10 cellular contexts compared by ENCODE assay signal in genomic region chr2:33034784-33035183, GRCh38.
DNase-seq lines count a peak whose midpoint lies in the region; ATAC-seq, FAIRE-seq and TF ChIP-seq lines count a peak whose summit lies in the region.
"Had no signal": no experiment of that assay in that cellular context is flagged by ENCODE, and none has a peak within 500 bp of the region (broad histone marks: within the 10 kb centered on the region; RNA-seq: fewer than 3 reads in every experiment).

No MANE protein-coding gene starts in this region.

- no peaks in the 10 kb centered on the region for H3K36me3 Mint-ChIP-seq in T-cell

- no peaks in the 10 kb centered on the region for H3K4me1 Mint-ChIP-seq in T-cell

- TF ChIP-seq POLR2A in breast epithelium (IDR thresholded peaks at IDR 0.05) (no peak), HepG2 (IDR thresholded peaks at IDR 0.05; ENCODE audit: insufficient read depth in 1 of 2, low read depth in 2 of 2, low read length in 2 of 2) (no peak)

- no peak overlapping the region for H2AFZ ChIP-seq in Loucy (ENCODE audit: low read length)
- no peak overlapping the region for H2AFZ ChIP-seq in HepG2 (ENCODE audit: low read length)

- CTCF ChIA-PET in HepG2 (lab: Yijun Ruan, JAX; ENCODE audit: low intra/inter-chr PET ratio, low total read pairs) = interaction anchor here (0.9 kb wide), 1 partner anchor 338 kb away, joined by 3 read pairs; no protein-coding TSS in a partner anchor
- CTCF ChIA-PET in T-cell (lab: Charles Lee) = no interaction called here

- no peaks in the 10 kb centered on the region for H3K9me3 Mint-ChIP-seq in T-cell

- POLR2A ChIA-PET in HepG2 (lab: Yijun Ruan, JAX) = no interaction called here
- POLR2A ChIA-PET in T-cell (lab: Charles Lee) = no interaction called here

- H3K4me2 ChIP-seq in Loucy (ENCODE audit: low read depth, low read length, poor library complexity, severe bottlenecking) (no peak overlapping the region), HepG2 (ENCODE audit: low read depth, low read length) (no peak overlapping the region)

- H3K27me3 Mint-ChIP-seq in T-cell = peaks cover 5 to 11% of the 10 kb centered on the region in 2 donors

- 36% methylated on average over 8 of the region's 8 CpGs for WGBS in HepG2 (ENCODE audit: low lambda C conversion rate)

- H3K9me2 ChIP-seq in Loucy (replicated peaks; ENCODE audit: low read depth, low read length) = no peaks in the 10 kb centered on the region

- ATAC-seq in HepG2 = no peak
- ATAC-seq in T-cell (replicated peaks in 1 of 4) = no peak
- ATAC-seq in stimulated activated naive CD8-positive, alpha-beta T cell treated with anti-CD3 and anti-CD28 coated beads, Interleukin-15, Interleukin-2, amounts not matched to agents 100 U/mL and 50 U/mL, for 24 hours = no peak

- H3K4me1 ChIP-seq in Loucy (ENCODE audit: insufficient read depth, low read length, poor library complexity, severe bottlenecking) (peaks cover 11% of the 10 kb centered on the region), breast epithelium (no peaks in the 10 kb centered on the region), HepG2 (ENCODE audit: insufficient read depth, low read length) (no peaks in the 10 kb centered on the region)
- H3K4me1 ChIP-seq: Caco-2 had no signal

- H3K9me3 ChIP-seq in Loucy (ENCODE audit: insufficient read depth, low read depth, low read length) = no peaks in the 10 kb centered on the region
- H3K9me3 ChIP-seq in breast epithelium = no peaks in the 10 kb centered on the region
- no peaks in the 10 kb centered on the region for H3K9me3 ChIP-seq in HepG2 (ENCODE audit: low read length)
- H3K9me3 ChIP-seq: Caco-2 had no signal

- no peaks in the 10 kb centered on the region for H3F3A ChIP-seq in Loucy (ENCODE audit: low read depth)

- intact Hi-C loops in breast epithelium (cut with DNase I; ENCODE audit: low total_unique reads) = no loop called here
- intact Hi-C loops in HepG2 (cut with micrococcal nuclease; ENCODE audit: unreplicated experiment) = loop anchor here (2.0 to 5.0 kb wide), 2 partner anchors 238 to 338 kb away; no protein-coding TSS in a partner anchor

- no peaks in the 10 kb centered on the region for H4K20me1 ChIP-seq in Loucy (ENCODE audit: insufficient read depth, low read length, poor library complexity, severe bottlenecking)
- no peaks in the 10 kb centered on the region for H4K20me1 ChIP-seq in HepG2 (ENCODE audit: insufficient read depth, low read length)

- FAIRE-seq in HepG2 (lab: Jason Lieb, UNC) = no peak

- H3K27ac ChIP-seq in breast epithelium (no peak overlapping the region), HepG2 (ENCODE audit: extremely low read length, insufficient read depth, low read length) (no peak overlapping the region)

- H3K27me3 ChIP-seq in Loucy (ENCODE audit: insufficient read depth, low read length, poor library complexity, severe bottlenecking) (no peaks in the 10 kb centered on the region), breast epithelium (no peaks in the 10 kb centered on the region), HepG2 (ENCODE audit: control insufficient read depth in 1 of 2, insufficient read depth in 2 of 2, low read length in 2 of 2) (peaks cover 0 to 14% of the 10 kb centered on the region in 2 experiments; a peak in 1 of 5 replicates)

- H3K9ac ChIP-seq in Loucy (ENCODE audit: low read depth, low read length, poor library complexity, severe bottlenecking) = no peak overlapping the region
- no peak overlapping the region for H3K9ac ChIP-seq in HepG2 (ENCODE audit: insufficient read depth, low read depth, low read length)

- no peak overlapping the region for H3K27ac Mint-ChIP-seq in T-cell

- TF ChIP-seq RAD21 in HepG2 (CRISPR knock-in tag; IDR thresholded peaks at IDR 0.05) = no peak

- H3K4me3 ChIP-seq in Loucy (ENCODE audit: low read length, poor library complexity, severe bottlenecking) = no peak overlapping the region
- H3K4me3 ChIP-seq in breast epithelium = peak overlapping the region in 1 of 3 donors; percentile 30
- no peak overlapping the region for H3K4me3 ChIP-seq in HepG2 (replicated peaks in 1 of 3; ENCODE audit: insufficient read depth in 1 of 3, low read depth in 2 of 3, low read length in 3 of 3)

- TF ChIP-seq CTCF in Loucy (conservative IDR thresholded peaks at IDR 0.05; ENCODE audit: low read length) (peak; percentile 78), breast epithelium (IDR thresholded peaks at IDR 0.05) (peak in 2 of 3 donors; percentile 33 to 51), HepG2 (CRISPR knock-in tag; IDR thresholded peaks at IDR 0.05) (peak; percentile 27; the same call in 1 of the 2 replicates)

- no peak for TF ChIP-seq EP300 in HepG2 (IDR thresholded peaks at IDR 0.05; ENCODE audit: low read depth in 2 of 2, low read length in 2 of 2)
- no peak for TF ChIP-seq EP300 in HepG2 (CRISPR knock-in tag; IDR thresholded peaks at IDR 0.05; ENCODE audit: borderline replicate concordance)

- no peaks in the 10 kb centered on the region for H3K79me2 ChIP-seq in Loucy (ENCODE audit: insufficient read depth, low read length)
- H3K79me2 ChIP-seq in HepG2 (ENCODE audit: insufficient read depth, low read length) = no peaks in the 10 kb centered on the region

- in situ Hi-C loops in ACHN (cut with HindIII; ENCODE audit: low pct_ligation_motif_present, low pct_unique_long_range_greater_than_20kb, low sequenced_read_pairs) (no loop called here), HepG2 (cut with HindIII; ENCODE audit: extremely low pct_ligation_motif_present, low pct_unique_long_range_greater_than_20kb) (loop anchor here (5.0 kb wide), 1 partner anchor 262 kb away; no protein-coding TSS in a partner anchor), G401 (cut with HindIII; ENCODE audit: low sequenced_read_pairs) (no loop called here)

- no peak overlapping the region for H3K4me3 Mint-ChIP-seq in T-cell

- BruUV-seq in HepG2 (replicated peaks; lab: Mats Ljungman, UMichigan) = no TSS peak

- peak; percentile 24 for DNase-seq in ACHN
- DNase-seq in breast epithelium (ENCODE audit: low spot score in 2 of 2) = no peak
- no peak for DNase-seq in HepG2 (ENCODE audit: low spot score)
- DNase-seq in NCI-H748 (lab: John Stamatoyannopoulos, UW; ENCODE audit: unreplicated experiment) = no peak
- no peak for DNase-seq in T-cell
- DNase-seq in stimulated activated naive CD8-positive, alpha-beta T cell treated with anti-CD3 and anti-CD28 coated beads, Interleukin-15, Interleukin-2, amounts not matched to agents 100 U/mL and 50 U/mL, for 24 hours = no peak
- no peak for DNase-seq in G401 (ENCODE audit: low spot score)
- DNase-seq: amniotic stem cell, Caco-2 had no signal

- H3K36me3 ChIP-seq in Loucy (ENCODE audit: insufficient read depth, low read length) = no peaks in the 10 kb centered on the region
- no peaks in the 10 kb centered on the region for H3K36me3 ChIP-seq in breast epithelium
- no peaks in the 10 kb centered on the region for H3K36me3 ChIP-seq in HepG2 (replicated peaks in 1 of 2; ENCODE audit: control insufficient read depth in 1 of 2, insufficient read depth in 2 of 2, low read length in 2 of 2)

TF ChIP-seq in HepG2, 621 proteins besides CTCF, POLR2A, EP300 and RAD21:
- TF ChIP-seq BCL6 (CRISPR knock-in tag; IDR thresholded peaks at IDR 0.05) (no peak), STAG1 (CRISPR knock-in tag; IDR thresholded peaks at IDR 0.05) (peak; percentile 40)

Comparison
In these comparisons a context has a peak if more than half of its experiments do, and no peak if none do; other contexts are left out.
1. CTCF ChIP-seq: peak in every context shown above with its lines; median percentile 78 in Loucy; 42 in breast epithelium; 27 in HepG2.